12 cellular contexts compared by ENCODE assay signal in genomic region chr12:54364413-54364812, GRCh38. TPM values are rescaled to one million over a fixed set of nuclear protein-coding genes. Genes with fewer than 3 reads are reported as not detected.
DNase-seq lines count a peak whose midpoint lies in the region; ATAC-seq, FAIRE-seq and TF ChIP-seq lines count a peak whose summit lies in the region.
"Had no signal": no experiment of that assay in that cellular context is flagged by ENCODE, and none has a peak within 500 bp of the region (broad histone marks: within the 10 kb centered on the region; RNA-seq: fewer than 3 reads in every experiment).

Gene GPR84 (minus strand): TSS chr12:54364486. CDS start chr12:54363851, 635 bp downstream.

- no peak for TF ChIP-seq EP300 in HepG2 (IDR thresholded peaks at IDR 0.05; ENCODE audit: low read depth in 2 of 2, low read length in 2 of 2)
- TF ChIP-seq EP300 in HepG2 (CRISPR knock-in tag; IDR thresholded peaks at IDR 0.05; ENCODE audit: borderline replicate concordance): no peak

- H3K27me3 ChIP-seq in HepG2 (ENCODE audit: control insufficient read depth in 1 of 2, insufficient read depth in 2 of 2, low read length in 2 of 2) (peaks cover 1 to 12% of the 10 kb centered on the region in 2 experiments; a peak in 2 of 5 replicates), pancreas (no peaks in the 10 kb centered on the region)

- H3K9me3 ChIP-seq in HepG2 (ENCODE audit: low read length): no peaks in the 10 kb centered on the region
- no peaks in the 10 kb centered on the region for H3K9me3 ChIP-seq in pancreas

- no peaks in the 10 kb centered on the region for H4K20me1 ChIP-seq in HepG2 (ENCODE audit: insufficient read depth, low read length)

- H3K27ac ChIP-seq in HepG2 (ENCODE audit: extremely low read length, insufficient read depth, low read length) (no peak within 1 kb of the TSS), pancreas (peak within 1 kb of the TSS in 1 of 4 donors; percentile 15)

- ATAC-seq in GM18870 (IDR thresholded peaks at IDR 0.05; ENCODE audit: unreplicated experiment) (peak; percentile 39), HG02870 (IDR thresholded peaks at IDR 0.05; ENCODE audit: unreplicated experiment) (peak; percentile 44), HepG2 (no peak), pancreas (no peak)

- TF ChIP-seq POLR2A in HepG2 (IDR thresholded peaks at IDR 0.05; ENCODE audit: insufficient read depth in 1 of 2, low read depth in 2 of 2, low read length in 2 of 2): no peak

- no TSS peak for BruUV-seq in HepG2 (replicated peaks; lab: Mats Ljungman, UMichigan)

- no peaks in the 10 kb centered on the region for H3K9me3 Mint-ChIP-seq in nephron

- H3K4me3 Mint-ChIP-seq in nephron: no peak within 1 kb of the TSS

- in situ Hi-C loops in GM13977 (cut with MboI; ENCODE audit: low pct_unique_long_range_greater_than_20kb, low sequenced_read_pairs, unreplicated experiment) (loop anchor here (10.0 to 25.0 kb wide), 3 partner anchors 70 to 352 kb away; partner anchors contain the start of genes HOXC8 and HOXC9), HepG2 (cut with HindIII; ENCODE audit: extremely low pct_ligation_motif_present, low pct_unique_long_range_greater_than_20kb) (loop anchor here (5.0 to 10.0 kb wide), 3 partner anchors 67 to 350 kb away; no protein-coding TSS in a partner anchor)

- FAIRE-seq in HepG2 (lab: Jason Lieb, UNC) (no peak), pancreas (lab: Jason Lieb, UNC) (no peak)
- FAIRE-seq: urothelium cell line had no signal

- no peak for TF ChIP-seq RAD21 in HepG2 (CRISPR knock-in tag; IDR thresholded peaks at IDR 0.05)

- H3K4me1 Mint-ChIP-seq in nephron: peaks cover 36% of the 10 kb centered on the region

- H3K36me3 Mint-ChIP-seq in nephron (ENCODE audit: low read depth): no peaks in the 10 kb centered on the region

- H3K27ac Mint-ChIP-seq in nephron: peak within 1 kb of the TSS in 2 of 3 experiments; percentile 4 to 14

- TF ChIP-seq CTCF in nephron (IDR thresholded peaks at IDR 0.05; ENCODE audit: unreplicated experiment in 3 of 3): no peak
- no peak for TF ChIP-seq CTCF in GM13977 (IDR thresholded peaks at IDR 0.05; ENCODE audit: extremely low read depth, insufficient read depth, missing control alignments)
- TF ChIP-seq CTCF in HepG2 (CRISPR knock-in tag; IDR thresholded peaks at IDR 0.05): no peak
- no peak for TF ChIP-seq CTCF in pancreas (IDR thresholded peaks at IDR 0.05)

- H3K27me3 Mint-ChIP-seq in nephron (ENCODE audit: low read depth): no peaks in the 10 kb centered on the region

- H3K36me3 ChIP-seq in HepG2 (replicated peaks in 1 of 2; ENCODE audit: control insufficient read depth in 1 of 2, insufficient read depth in 2 of 2, low read length in 2 of 2): no peaks in the 10 kb centered on the region
- H3K36me3 ChIP-seq in pancreas: no peaks in the 10 kb centered on the region

- H2AFZ ChIP-seq in HepG2 (ENCODE audit: low read length): no peak within 1 kb of the TSS

- CTCF ChIA-PET in HepG2 (lab: Yijun Ruan, JAX; ENCODE audit: low intra/inter-chr PET ratio, low total read pairs): no interaction called here

- H3K4me2 ChIP-seq in HepG2 (ENCODE audit: low read depth, low read length): no peak within 1 kb of the TSS

- H3K4me3 ChIP-seq in HepG2 (replicated peaks in 1 of 3; ENCODE audit: insufficient read depth in 1 of 3, low read depth in 2 of 3, low read length in 3 of 3) (no peak within 1 kb of the TSS), pancreas (no peak within 1 kb of the TSS)

- intact Hi-C loops in HepG2 (cut with micrococcal nuclease; ENCODE audit: unreplicated experiment): loop anchor here (10.0 kb wide), 1 partner anchor 360 kb away; the partner anchor contains the start of genes HOXC8 and HOXC9
- intact Hi-C loops in pancreas (cut with DNase I): loop anchor here in 2 of 3 donors (5.0 to 10.0 kb wide), 3 partner anchors 72 to 147 kb away; no protein-coding TSS in a partner anchor

- POLR2A ChIA-PET in HepG2 (lab: Yijun Ruan, JAX): no interaction called here

- WGBS in HepG2 (ENCODE audit: low lambda C conversion rate): 3% methylated on average over 4 of the region's 4 CpGs
- WGBS in pancreas, 2 donors: 80 to 83% methylated on average over 4 of the region's 4 CpGs

- DNase-seq in SKM-1 (lab: John Stamatoyannopoulos, UW; ENCODE audit: unreplicated experiment) (peak; percentile 62), globus pallidus (ENCODE audit: low spot score) (no peak), GM13977 (ENCODE audit: low spot score) (no peak), HepG2 (ENCODE audit: low spot score) (no peak), pancreas (no peak)
- DNase-seq: amniotic stem cell, midbrain, NCI-H1417 had no signal

- no peak within 1 kb of the TSS for H3K9ac ChIP-seq in HepG2 (ENCODE audit: insufficient read depth, low read depth, low read length)

- no peaks in the 10 kb centered on the region for H3K79me2 ChIP-seq in HepG2 (ENCODE audit: insufficient read depth, low read length)

- peaks cover 30% of the 10 kb centered on the region for H3K4me1 ChIP-seq in HepG2 (ENCODE audit: insufficient read depth, low read length)
- peaks cover 0 to 3% (median 0%) of the 10 kb centered on the region in 3 donors for H3K4me1 ChIP-seq in pancreas

TF ChIP-seq in HepG2, 621 proteins besides CTCF, POLR2A, EP300 and RAD21:
- TF ChIP-seq NFIC (IDR thresholded peaks at IDR 0.05; ENCODE audit: low read length) (no peak), KDM6A (CRISPR knock-in tag; IDR thresholded peaks at IDR 0.05; ENCODE audit: low read depth) (no peak), ZNF24 (IDR thresholded peaks at IDR 0.05) (no peak), THAP9 (CRISPR knock-in tag; IDR thresholded peaks at IDR 0.05; ENCODE audit: borderline replicate concordance) (no peak), MAFG (CRISPR knock-in tag; IDR thresholded peaks at IDR 0.05) (no peak)
- TF ChIP-seq, protein P1, sequence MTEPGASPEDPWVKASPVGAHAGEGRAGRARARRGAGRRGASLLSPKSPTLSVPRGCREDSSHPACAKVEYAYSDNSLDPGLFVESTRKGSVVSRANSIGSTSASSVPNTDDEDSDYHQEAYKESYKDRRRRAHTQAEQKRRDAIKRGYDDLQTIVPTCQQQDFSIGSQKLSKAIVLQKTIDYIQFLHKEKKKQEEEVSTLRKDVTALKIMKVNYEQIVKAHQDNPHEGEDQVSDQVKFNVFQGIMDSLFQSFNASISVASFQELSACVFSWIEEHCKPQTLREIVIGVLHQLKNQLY (CRISPR knock-in tag; IDR thresholded peaks at IDR 0.05): no peak
- TF ChIP-seq, protein P2, sequence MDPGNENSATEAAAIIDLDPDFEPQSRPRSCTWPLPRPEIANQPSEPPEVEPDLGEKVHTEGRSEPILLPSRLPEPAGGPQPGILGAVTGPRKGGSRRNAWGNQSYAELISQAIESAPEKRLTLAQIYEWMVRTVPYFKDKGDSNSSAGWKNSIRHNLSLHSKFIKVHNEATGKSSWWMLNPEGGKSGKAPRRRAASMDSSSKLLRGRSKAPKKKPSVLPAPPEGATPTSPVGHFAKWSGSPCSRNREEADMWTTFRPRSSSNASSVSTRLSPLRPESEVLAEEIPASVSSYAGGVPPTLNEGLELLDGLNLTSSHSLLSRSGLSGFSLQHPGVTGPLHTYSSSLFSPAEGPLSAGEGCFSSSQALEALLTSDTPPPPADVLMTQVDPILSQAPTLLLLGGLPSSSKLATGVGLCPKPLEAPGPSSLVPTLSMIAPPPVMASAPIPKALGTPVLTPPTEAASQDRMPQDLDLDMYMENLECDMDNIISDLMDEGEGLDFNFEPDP (CRISPR knock-in tag; conservative IDR thresholded peaks at IDR 0.05): no peak

RNA-seq across cellular contexts. Expression of gene GPR84, which starts in this region (rescaled TPM):
- not detected in 2 replicates for total RNA-seq in HepG2 (2016; rRNA removed; fragmentation: Illumina TruSeq; extraction: Trizol)
- total RNA-seq in HepG2 (2016; cell fraction: cytosol; rRNA removed; fragmentation: Illumina TruSeq; extraction: Trizol; ENCODE audit: low read depth): not detected in 2 replicates
- not detected in 2 replicates for total RNA-seq in HepG2 (2016; cell fraction: insoluble cytoplasmic fraction; rRNA removed; fragmentation: Illumina TruSeq; extraction: Trizol)
- not detected in 2 replicates for total RNA-seq in HepG2 (2016; cell fraction: membrane; rRNA removed; fragmentation: Illumina TruSeq; extraction: Trizol)
- total RNA-seq in HepG2 (2016; cell fraction: nucleus; rRNA removed; fragmentation: Illumina TruSeq; extraction: Trizol): not detected in 2 replicates
- not detected in 2 replicates for polyA plus RNA-seq in HepG2 (2011; rRNA removed)
- polyA plus RNA-seq in HepG2 (2011; cell fraction: cytosol; rRNA removed): not detected in 2 replicates
- not detected in 2 replicates for polyA plus RNA-seq in HepG2 (2011; cell fraction: nucleus; rRNA removed)
- polyA plus RNA-seq in HepG2 (2012): not detected in 2 replicates
- not detected in 2 replicates for polyA plus RNA-seq in HepG2 (2016; cell fraction: cytosol; fragmentation: Illumina TruSeq; extraction: Trizol; ENCODE audit: low read depth)
- not detected in 2 replicates for polyA plus RNA-seq in HepG2 (2016; cell fraction: insoluble cytoplasmic fraction; fragmentation: Illumina TruSeq; extraction: Trizol; ENCODE audit: low read depth)
- polyA plus RNA-seq in HepG2 (2016; cell fraction: membrane; fragmentation: Illumina TruSeq; extraction: Trizol; ENCODE audit: low read depth): not detected in 2 replicates
- not detected in 2 replicates for polyA plus RNA-seq in HepG2 (2016; cell fraction: nucleus; fragmentation: Illumina TruSeq; extraction: Trizol; ENCODE audit: insufficient read depth, low read depth)
- not detected in 2 replicates for polyA minus RNA-seq in HepG2 (2011; rRNA and poly(A)+ RNA removed; ENCODE audit: low replicate concordance)
- polyA minus RNA-seq in HepG2 (2011; cell fraction: cytosol; rRNA and poly(A)+ RNA removed): not detected in 2 replicates
- polyA minus RNA-seq in HepG2 (2011; cell fraction: nucleus; rRNA and poly(A)+ RNA removed): not detected in 2 replicates
- under 1 TPM in 4 of 6 donors, not detected in 2; 0.32 to 0.87 (median 0.63) TPM for total RNA-seq in pancreas
- polyA plus RNA-seq in pancreas: under 1 TPM; 0.09 to 0.27 TPM

Comparison
In these comparisons a context has a peak if more than half of its experiments do, and no peak if none do; other contexts are left out.
1. ATAC-seq: peak in GM18870 (single experiment) and HG02870 (single experiment); none in HepG2 (single experiment) and pancreas (0 of 4).